In the genomic region with DNA sequence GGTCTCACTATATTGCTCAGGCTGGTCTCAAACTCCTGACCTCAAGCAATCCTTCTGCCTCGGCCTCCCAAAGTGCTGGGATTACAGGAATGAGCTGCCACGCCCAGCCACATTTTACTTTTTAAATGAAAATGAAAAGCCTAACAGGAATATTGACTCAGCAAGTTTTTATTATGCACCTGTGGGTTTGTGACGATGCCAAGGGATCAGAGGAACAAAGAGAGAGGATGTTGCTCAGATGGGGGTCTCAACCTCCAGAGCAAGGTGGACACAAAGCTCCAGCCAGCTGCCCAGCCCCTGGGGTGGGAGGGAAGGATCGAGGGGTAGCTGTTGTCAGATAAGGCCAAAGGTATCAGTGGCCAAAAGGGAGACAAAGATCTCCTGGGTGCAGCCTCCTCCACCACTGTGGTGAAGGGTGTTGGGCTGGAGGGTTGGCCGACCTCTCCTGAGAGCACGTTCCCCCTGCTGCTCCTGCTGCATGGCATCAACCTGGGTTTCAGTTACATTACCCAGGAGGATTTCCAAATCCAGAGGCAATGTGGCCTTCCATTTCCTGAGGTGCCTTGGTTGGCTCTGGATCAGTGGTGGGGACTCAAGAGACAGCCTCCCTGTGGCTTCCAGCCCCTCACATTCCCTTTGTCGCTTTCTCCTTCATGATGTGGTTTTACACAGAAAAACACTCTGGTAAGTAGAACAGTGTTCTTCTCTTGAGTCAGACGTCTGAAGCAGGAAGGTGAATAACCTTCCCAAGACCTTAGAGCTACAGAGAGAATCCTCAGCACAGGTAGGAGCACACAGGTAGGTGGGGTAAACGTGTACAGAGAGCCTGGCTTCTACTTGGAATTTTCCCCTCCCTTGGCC, we compare ENCODE assay signal across 27 cellular contexts. TPM values are rescaled to one million over a fixed set of nuclear protein-coding genes. Genes with fewer than 3 reads are reported as not detected.
DNase-seq lines count a peak whose midpoint lies in the region; ATAC-seq and TF ChIP-seq lines count a peak whose summit lies in the region.
"Had no signal": no experiment of that assay in that cellular context is flagged by ENCODE, and none has a peak within 500 bp of the region (broad histone marks: within the 10 kb centered on the region; RNA-seq: fewer than 3 reads in every experiment).

No MANE protein-coding gene starts in this region.

- peaks cover 11% of the 10 kb centered on the region for H3K36me3 Mint-ChIP-seq in activated naive CD8-positive, alpha-beta T cell
- H3K36me3 Mint-ChIP-seq in activated naive CD8-positive, alpha-beta T cell treated with anti-CD3 and anti-CD28 coated beads, Interleukin-2, amount 50 U/mL, for 24 hours (ENCODE audit: low read depth), result peaks cover 12% of the 10 kb centered on the region
- H3K36me3 Mint-ChIP-seq in endothelial cell (ENCODE audit: low read depth, unreplicated experiment), result peaks cover 30% of the 10 kb centered on the region
- no peaks in the 10 kb centered on the region for H3K36me3 Mint-ChIP-seq in stimulated activated effector memory CD8-positive, alpha-beta T cell treated with anti-CD3 and anti-CD28 coated beads, Interleukin-12 subunit alpha, Interleukin-12 subunit beta, amount 100 ng/mL, for 72 hours

- H3K27ac Mint-ChIP-seq in activated naive CD8-positive, alpha-beta T cell, result peak overlapping the region; percentile 58
- H3K27ac Mint-ChIP-seq in activated naive CD8-positive, alpha-beta T cell treated with anti-CD3 and anti-CD28 coated beads, Interleukin-2, amount 50 U/mL, for 24 hours, result no peak overlapping the region
- H3K27ac Mint-ChIP-seq in endothelial cell (ENCODE audit: unreplicated experiment), result peak overlapping the region; percentile 57
- peak overlapping the region; percentile 82 for H3K27ac Mint-ChIP-seq in stimulated activated effector memory CD8-positive, alpha-beta T cell treated with anti-CD3 and anti-CD28 coated beads, Interleukin-12 subunit alpha, Interleukin-12 subunit beta, amount 100 ng/mL, for 72 hours
- H3K27ac Mint-ChIP-seq: activated CD4-positive, alpha-beta T cell treated with anti-CD3 and anti-CD28 coated beads, Interleukin-2, amount 10 ng/mL, durations not matched to agents 24 days and 14 days; activated T-helper 1 cell treated with anti-CD3 and anti-CD28 coated beads, Interleukin-12 subunit alpha, Interleukin-12 subunit beta, Interleukin-2, Interleukin-4 antibody, amounts not matched to agents 30 ng/mL and 10 ng/mL and 1 ng/mL, durations not matched to agents 14 hours and 24 hours and 36 hours; dendritic cell treated with granulocyte-macrophage colony-stimulating factor and Interleukin-4, amounts not matched to agents 40 ng/mL and 50 ng/mL, for 4 days; mesothelial cell of epicardium; natural killer cell; T-helper 2 cell treated with Interferon-gamma antibody and Interleukin-4, amounts not matched to agents 5 μg/mL and 100 μg/mL, for 36 hours had no signal

- H3K4me3 Mint-ChIP-seq in activated naive CD8-positive, alpha-beta T cell, result no peak overlapping the region
- no peak overlapping the region for H3K4me3 Mint-ChIP-seq in activated naive CD8-positive, alpha-beta T cell treated with anti-CD3 and anti-CD28 coated beads, Interleukin-2, amount 50 U/mL, for 24 hours
- peak overlapping the region; percentile 72 for H3K4me3 Mint-ChIP-seq in endothelial cell (ENCODE audit: unreplicated experiment)
- H3K4me3 Mint-ChIP-seq in stimulated activated effector memory CD8-positive, alpha-beta T cell treated with anti-CD3 and anti-CD28 coated beads, Interleukin-12 subunit alpha, Interleukin-12 subunit beta, amount 100 ng/mL, for 72 hours, result no peak overlapping the region
- H3K4me3 Mint-ChIP-seq: activated CD4-positive, alpha-beta T cell treated with anti-CD3 and anti-CD28 coated beads, Interleukin-2, amount 10 ng/mL, durations not matched to agents 24 days and 14 days; activated T-helper 1 cell treated with anti-CD3 and anti-CD28 coated beads, Interleukin-12 subunit alpha, Interleukin-12 subunit beta, Interleukin-2, Interleukin-4 antibody, amounts not matched to agents 30 ng/mL and 10 ng/mL and 1 ng/mL, durations not matched to agents 14 hours and 24 hours and 36 hours; dendritic cell treated with granulocyte-macrophage colony-stimulating factor and Interleukin-4, amounts not matched to agents 40 ng/mL and 50 ng/mL, for 4 days; mesothelial cell of epicardium; natural killer cell; T-helper 2 cell treated with Interferon-gamma antibody and Interleukin-4, amounts not matched to agents 5 μg/mL and 100 μg/mL, for 36 hours had no signal

- ATAC-seq in activated naive CD8-positive, alpha-beta T cell treated with anti-CD3 and anti-CD28 coated beads, Interleukin-2, amount 50 U/mL, for 24 hours, result no peak
- ATAC-seq in stimulated activated effector memory CD8-positive, alpha-beta T cell treated with anti-CD3 and anti-CD28 coated beads, Interleukin-12 subunit alpha, Interleukin-12 subunit beta, amount 100 ng/mL, for 72 hours, result no peak
- no peak for ATAC-seq in HG02870 (IDR thresholded peaks at IDR 0.05; ENCODE audit: unreplicated experiment)
- ATAC-seq: gastroesophageal sphincter, natural killer cell had no signal

- TF ChIP-seq CTCF in endothelial cell (IDR thresholded peaks at IDR 0.05; ENCODE audit: unreplicated experiment), result no peak

- H3K9me3 Mint-ChIP-seq in activated naive CD8-positive, alpha-beta T cell (ENCODE audit: low read depth), result no peaks in the 10 kb centered on the region
- no peaks in the 10 kb centered on the region for H3K9me3 Mint-ChIP-seq in activated naive CD8-positive, alpha-beta T cell treated with anti-CD3 and anti-CD28 coated beads, Interleukin-2, amount 50 U/mL, for 24 hours
- no peaks in the 10 kb centered on the region for H3K9me3 Mint-ChIP-seq in endothelial cell (ENCODE audit: unreplicated experiment)
- no peaks in the 10 kb centered on the region for H3K9me3 Mint-ChIP-seq in stimulated activated effector memory CD8-positive, alpha-beta T cell treated with anti-CD3 and anti-CD28 coated beads, Interleukin-12 subunit alpha, Interleukin-12 subunit beta, amount 100 ng/mL, for 72 hours
- H3K9me3 Mint-ChIP-seq: activated CD4-positive, alpha-beta T cell treated with anti-CD3 and anti-CD28 coated beads, Interleukin-2, amount 10 ng/mL, durations not matched to agents 24 days and 14 days; activated T-helper 1 cell treated with anti-CD3 and anti-CD28 coated beads, Interleukin-12 subunit alpha, Interleukin-12 subunit beta, Interleukin-2, Interleukin-4 antibody, amounts not matched to agents 30 ng/mL and 10 ng/mL and 1 ng/mL, durations not matched to agents 14 hours and 24 hours and 36 hours; dendritic cell treated with granulocyte-macrophage colony-stimulating factor and Interleukin-4, amounts not matched to agents 40 ng/mL and 50 ng/mL, for 4 days; mesothelial cell of epicardium; natural killer cell; T-helper 2 cell treated with Interferon-gamma antibody and Interleukin-4, amounts not matched to agents 5 μg/mL and 100 μg/mL, for 36 hours had no signal

- DNase-seq in activated naive CD8-positive, alpha-beta T cell treated with anti-CD3 and anti-CD28 coated beads, Interleukin-2, amount 50 U/mL, for 24 hours, result no peak
- DNase-seq in OCI-M1 (lab: John Stamatoyannopoulos, UW) (peak; percentile 43), endothelial cell (ENCODE audit: low spot score) (no peak), GDM1 (lab: John Stamatoyannopoulos, UW) (no peak), NCI-H345 treated with DMSO at 0.1 percent for 48 hours (lab: John Stamatoyannopoulos, UW; ENCODE audit: unreplicated experiment) (no peak)
- DNase-seq in stimulated activated effector memory CD8-positive, alpha-beta T cell treated with anti-CD3 and anti-CD28 coated beads, Interleukin-12 subunit alpha, Interleukin-12 subunit beta, amount 100 ng/mL, for 72 hours (ENCODE audit: low spot score in 2 of 2), result no peak
- DNase-seq: activated CD4-positive, alpha-beta T cell treated with anti-CD3 and anti-CD28 coated beads, Interleukin-2, amount 10 ng/mL, durations not matched to agents 24 days and 14 days; activated naive CD4-positive, alpha-beta T cell treated with anti-CD3 and anti-CD28 coated beads, Interleukin-2, amount 50 U/mL, for 16 hours; aorta; hippocampal formation; left ventricle myocardium inferior; natural killer cell; NCI-H1417; NCI-H345; NCI-H82; PC-9; Right ventricle myocardium superior had no signal

- H3K4me1 Mint-ChIP-seq in activated naive CD8-positive, alpha-beta T cell (ENCODE audit: low read depth), result peaks cover 12% of the 10 kb centered on the region
- H3K4me1 Mint-ChIP-seq in activated naive CD8-positive, alpha-beta T cell treated with anti-CD3 and anti-CD28 coated beads, Interleukin-2, amount 50 U/mL, for 24 hours, result no peaks in the 10 kb centered on the region
- peaks cover 8% of the 10 kb centered on the region for H3K4me1 Mint-ChIP-seq in endothelial cell (ENCODE audit: unreplicated experiment)
- peaks cover 9% of the 10 kb centered on the region for H3K4me1 Mint-ChIP-seq in stimulated activated effector memory CD8-positive, alpha-beta T cell treated with anti-CD3 and anti-CD28 coated beads, Interleukin-12 subunit alpha, Interleukin-12 subunit beta, amount 100 ng/mL, for 72 hours

- H3K27me3 Mint-ChIP-seq in activated naive CD8-positive, alpha-beta T cell, result no peaks in the 10 kb centered on the region
- peaks cover 2% of the 10 kb centered on the region for H3K27me3 Mint-ChIP-seq in activated naive CD8-positive, alpha-beta T cell treated with anti-CD3 and anti-CD28 coated beads, Interleukin-2, amount 50 U/mL, for 24 hours
- H3K27me3 Mint-ChIP-seq in endothelial cell (ENCODE audit: unreplicated experiment), result peaks cover 13% of the 10 kb centered on the region
- H3K27me3 Mint-ChIP-seq: activated CD4-positive, alpha-beta T cell treated with anti-CD3 and anti-CD28 coated beads, Interleukin-2, amount 10 ng/mL, durations not matched to agents 24 days and 14 days; dendritic cell treated with granulocyte-macrophage colony-stimulating factor and Interleukin-4, amounts not matched to agents 40 ng/mL and 50 ng/mL, for 4 days had no signal

RNA-seq across cellular contexts. Expression of gene ZNF496, which starts 34.2 kb away (rescaled TPM):
- total RNA-seq in endothelial cell (ENCODE audit: unreplicated experiment), result 76.5 TPM

RNA-seq across cellular contexts. Expression of gene VN1R5, which starts 41.6 kb away (rescaled TPM):
- not detected for total RNA-seq in endothelial cell (ENCODE audit: unreplicated experiment)
- total RNA-seq: activated CD4-positive, alpha-beta T cell treated with anti-CD3 and anti-CD28 coated beads, Interleukin-2, amount 10 ng/mL, durations not matched to agents 24 days and 14 days; activated T-helper 1 cell treated with anti-CD3 and anti-CD28 coated beads, Interleukin-12 subunit alpha, Interleukin-12 subunit beta, Interleukin-2, Interleukin-4 antibody, amounts not matched to agents 30 ng/mL and 10 ng/mL and 1 ng/mL, durations not matched to agents 14 hours and 24 hours and 36 hours; aorta; cardiac muscle cell; G401; gastroesophageal sphincter; left ventricle myocardium inferior; mesothelial cell of epicardium; natural killer cell; osteocyte; PC-9; Right ventricle myocardium superior had no signal
